23 cellular contexts compared by ENCODE assay signal in the genomic region with DNA sequence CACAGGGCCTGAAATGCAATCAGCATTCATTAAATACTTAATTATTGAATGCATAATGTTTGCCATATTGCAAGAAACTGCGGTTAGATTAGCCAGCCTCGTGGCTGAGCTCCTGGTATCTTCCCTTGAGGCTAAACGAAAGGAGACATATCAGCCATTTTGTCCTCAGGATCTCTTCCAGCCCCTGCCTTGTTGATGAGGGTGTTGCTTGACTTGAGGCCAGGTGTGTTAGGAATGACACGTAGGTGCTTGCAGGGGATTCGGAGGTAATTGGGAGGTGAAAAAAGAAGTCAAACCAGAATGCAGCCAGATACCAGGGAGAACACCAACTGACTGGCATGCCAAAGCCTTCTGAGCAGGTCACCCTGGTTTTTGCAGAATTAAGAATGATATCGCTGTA. TPM values are rescaled to one million over a fixed set of nuclear protein-coding genes. Genes with fewer than 3 reads are reported as not detected.
A peak's percentile ranks its signal among the peaks of the same experiment; 100 is the strongest.
DNase-seq lines count a peak whose midpoint lies in the region; ATAC-seq, FAIRE-seq and TF ChIP-seq lines count a peak whose summit lies in the region.
"Had no signal": no experiment of that assay in that cellular context is flagged by ENCODE, and none has a peak within 500 bp of the region (broad histone marks: within the 10 kb centered on the region; RNA-seq: fewer than 3 reads in every experiment).

No MANE protein-coding gene starts in this region.

- no peak overlapping the region for H3K4me3 Mint-ChIP-seq in activated T-cell treated with anti-CD3 and anti-CD28 coated beads, Interleukin-2, amount 50 U/mL, for 24 hours
- H3K4me3 Mint-ChIP-seq: HFFc6 had no signal

- FAIRE-seq in keratinocyte (lab: Jason Lieb, UNC), result peak; percentile 92
- FAIRE-seq: D721Med, H54, HTR-8/SVneo had no signal

- H3K9me3 Mint-ChIP-seq in activated T-cell treated with anti-CD3 and anti-CD28 coated beads, Interleukin-2, amount 50 U/mL, for 24 hours, result no peaks in the 10 kb centered on the region
- H3K9me3 Mint-ChIP-seq: HFFc6 had no signal

- peaks cover 52% of the 10 kb centered on the region for H3K4me1 ChIP-seq in keratinocyte (ENCODE audit: control insufficient read depth, extremely low read depth, insufficient read depth, low read length)

- H2AFZ ChIP-seq in keratinocyte (ENCODE audit: control insufficient read depth, low read length), result peak overlapping the region; percentile 54

- H3K79me2 ChIP-seq in keratinocyte (ENCODE audit: control insufficient read depth, insufficient read depth, low read length), result peaks cover 86% of the 10 kb centered on the region

- no peaks in the 10 kb centered on the region for H3K9me1 ChIP-seq in keratinocyte (ENCODE audit: control insufficient read depth, extremely low read depth, insufficient read depth, low read length)

- H4K20me1 ChIP-seq in keratinocyte (ENCODE audit: control insufficient read depth, extremely low read depth, insufficient read depth, low read length), result no peaks in the 10 kb centered on the region

- DNase-seq in NCI-H748 (lab: John Stamatoyannopoulos, UW; ENCODE audit: unreplicated experiment) (peak; percentile 6), NCI-H748 treated with DMSO at 0.1 percent for 48 hours (lab: John Stamatoyannopoulos, UW) (no peak), caudate nucleus (lab: John Stamatoyannopoulos, UW) (peak in 2 of 61 donors; percentile 13 to 19), keratinocyte (ENCODE audit: low read depth, low spot score) (no peak), globus pallidus (ENCODE audit: low spot score) (no peak)
- DNase-seq in activated T-cell treated with anti-CD3 and anti-CD28 coated beads, Interleukin-2, amount 50 U/mL, for 24 hours, result no peak
- DNase-seq: AML-193, DMS79 treated with DMSO at 0.1 percent for 48 hours, HFFc6, Kasumi-1, MM.1S, NCI-H1105, NCI-H2081 treated with DMSO at 0.1 percent for 48 hours, NCI-H82, SHP77 treated with DMSO at 0.1 percent for 48 hours had no signal

- H3K36me3 Mint-ChIP-seq in activated T-cell treated with anti-CD3 and anti-CD28 coated beads, Interleukin-2, amount 50 U/mL, for 24 hours (ENCODE audit: low read depth), result no peaks in the 10 kb centered on the region

- H3K27me3 Mint-ChIP-seq in activated T-cell treated with anti-CD3 and anti-CD28 coated beads, Interleukin-2, amount 50 U/mL, for 24 hours, result peaks cover 44% of the 10 kb centered on the region

- H3K27ac ChIP-seq in caudate nucleus (ENCODE audit: low read depth, low read length) (peak overlapping the region; percentile 52), keratinocyte (ENCODE audit: control insufficient read depth, insufficient read depth, low read length) (peak overlapping the region; percentile 82), skin epidermis (peak overlapping the region in 11 of 21 experiments; percentile 4 to 79 (median 55))
- H3K27ac ChIP-seq: 22Rv1, C4-2B, HL-60 had no signal

- H3K9me3 ChIP-seq in keratinocyte (ENCODE audit: control insufficient read depth, low read depth, low read length), result no peaks in the 10 kb centered on the region

- peak overlapping the region; percentile 49 for H3K9ac ChIP-seq in keratinocyte (ENCODE audit: control insufficient read depth, extremely low read depth, insufficient read depth, low read length)

- H3K36me3 ChIP-seq in keratinocyte (ENCODE audit: control insufficient read depth in 2 of 2, extremely low read depth in 1 of 2, insufficient read depth in 2 of 2, low read length in 2 of 2), result peaks cover 12 to 24% of the 10 kb centered on the region in 2 experiments

- dilution Hi-C loops in keratinocyte (cut with MboI; ENCODE audit: extremely low pct_ligation_motif_present, low sequenced_read_pairs), result no loop called here

- H3K27me3 ChIP-seq in keratinocyte (ENCODE audit: control insufficient read depth, extremely low read depth, insufficient read depth, low read length), result no peaks in the 10 kb centered on the region

- no peak for ATAC-seq in HG03175 (IDR thresholded peaks at IDR 0.05; ENCODE audit: unreplicated experiment)

- peak overlapping the region; percentile 67 for H3K4me2 ChIP-seq in keratinocyte (ENCODE audit: control insufficient read depth, extremely low read depth, insufficient read depth, low read depth, low read length)

- H3K27ac Mint-ChIP-seq in activated T-cell treated with anti-CD3 and anti-CD28 coated beads, Interleukin-2, amount 50 U/mL, for 24 hours, result no peak overlapping the region
- H3K27ac Mint-ChIP-seq: HFFc6 had no signal

- H3K4me3 ChIP-seq in keratinocyte (ENCODE audit: control insufficient read depth in 2 of 3, extremely low read depth in 1 of 3, insufficient read depth in 2 of 3, low read depth in 1 of 3, low read length in 3 of 3) (peak overlapping the region in 1 of 3 experiments; percentile 30), skin epidermis (no peak overlapping the region)

- H3K4me1 Mint-ChIP-seq in activated T-cell treated with anti-CD3 and anti-CD28 coated beads, Interleukin-2, amount 50 U/mL, for 24 hours (ENCODE audit: low read depth), result peaks cover 23% of the 10 kb centered on the region

- TF ChIP-seq CTCF in keratinocyte (optimal IDR thresholded peaks at IDR 0.05 in 1 of 3, IDR thresholded peaks at IDR 0.05 in 1 of 3, conservative IDR thresholded peaks at IDR 0.05 in 1 of 3; ENCODE audit: extremely low read depth in 1 of 3, insufficient read depth in 2 of 3, low read length in 3 of 3), result no peak

RNA-seq across cellular contexts. Expression of gene SH3RF2, which starts 12.5 kb away (rescaled TPM):
- polyA plus RNA-seq in keratinocyte, result 43.7 to 50.4 TPM (median 47.2 TPM) in 3 replicates
- 10.4 TPM for polyA plus RNA-seq in keratinocyte (2011; ENCODE audit: low read depth)
- polyA plus RNA-seq in keratinocyte (2011; cell fraction: cytosol; rRNA removed), result 39.3 and 43.7 TPM in 2 replicates
- polyA plus RNA-seq in keratinocyte (2011; cell fraction: nucleus; rRNA removed), result 125 and 148 TPM in 2 replicates
- 29.9 and 39.2 TPM in 2 replicates for polyA plus RNA-seq in keratinocyte (2012; ENCODE audit: low replicate concordance)
- polyA minus RNA-seq in keratinocyte, result 78.3 to 85.8 TPM (median 84.7 TPM) in 3 replicates
- 50.3 TPM for polyA minus RNA-seq in keratinocyte (2011; cell fraction: cytosol; rRNA and poly(A)+ RNA removed)
- polyA minus RNA-seq in keratinocyte (2011; cell fraction: nucleus; rRNA and poly(A)+ RNA removed), result 58.7 and 102 TPM in 2 replicates
